In the genomic region with DNA sequence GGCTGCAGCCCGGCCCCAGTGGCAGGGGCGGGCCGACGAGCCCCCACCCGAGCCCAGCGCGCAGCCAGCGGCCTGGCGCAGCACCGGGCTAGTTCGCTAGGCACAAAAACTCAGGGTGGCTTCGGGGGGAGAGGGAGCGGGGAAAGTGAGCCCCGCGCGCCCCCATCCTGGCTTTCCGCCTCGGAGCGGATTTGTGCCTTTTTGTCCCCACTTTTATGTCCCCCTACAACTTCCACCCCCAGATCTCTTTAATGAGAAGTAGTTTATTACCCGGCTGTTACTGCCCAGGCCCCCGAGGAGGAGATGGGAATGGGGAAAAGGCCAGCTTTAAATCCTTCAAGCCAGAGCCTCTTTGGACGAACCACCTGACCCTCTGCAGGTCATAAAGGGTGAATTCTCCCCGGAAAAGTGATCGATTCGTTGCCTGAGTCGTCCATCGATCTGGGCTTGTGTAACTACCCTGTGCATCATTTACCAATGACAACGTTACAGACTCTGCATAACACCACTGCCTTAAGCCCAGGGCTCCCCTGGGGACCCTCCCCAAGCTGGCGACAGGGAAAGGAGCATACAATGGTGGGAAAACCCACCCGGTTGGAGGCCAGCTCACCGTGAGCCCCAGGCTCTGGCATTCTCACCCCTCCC, we compare ENCODE assay signal across 8 cellular contexts. TPM values are rescaled to one million over a fixed set of nuclear protein-coding genes. Genes with fewer than 3 reads are reported as not detected.
DNase-seq lines count a peak whose midpoint lies in the region; ATAC-seq, FAIRE-seq and TF ChIP-seq lines count a peak whose summit lies in the region.

No MANE protein-coding gene starts in this region.

- H3K4me1 Mint-ChIP-seq in activated naive CD4-positive, alpha-beta T cell treated with anti-CD3 and anti-CD28 coated beads, Interleukin-2, amount 10 ng/mL, durations not matched to agents 7 days and 5 days, result peaks cover 17% of the 10 kb centered on the region
- H3K4me1 Mint-ChIP-seq in dendritic cell treated with granulocyte-macrophage colony-stimulating factor and Interleukin-4, amounts not matched to agents 40 ng/mL and 50 ng/mL, for 4 days (ENCODE audit: low read depth), result peaks cover 47% of the 10 kb centered on the region

- H3K9me3 Mint-ChIP-seq in activated naive CD4-positive, alpha-beta T cell treated with anti-CD3 and anti-CD28 coated beads, Interleukin-2, amount 10 ng/mL, durations not matched to agents 7 days and 5 days, result no peaks in the 10 kb centered on the region
- no peaks in the 10 kb centered on the region for H3K9me3 Mint-ChIP-seq in dendritic cell treated with granulocyte-macrophage colony-stimulating factor and Interleukin-4, amounts not matched to agents 40 ng/mL and 50 ng/mL, for 4 days

- H3K4me3 Mint-ChIP-seq in activated naive CD4-positive, alpha-beta T cell treated with anti-CD3 and anti-CD28 coated beads, Interleukin-2, amount 10 ng/mL, durations not matched to agents 7 days and 5 days, result peak overlapping the region; percentile 50
- H3K4me3 Mint-ChIP-seq in dendritic cell treated with granulocyte-macrophage colony-stimulating factor and Interleukin-4, amounts not matched to agents 40 ng/mL and 50 ng/mL, for 4 days, result peak overlapping the region; percentile 39

- ATAC-seq in upper lobe of left lung (ENCODE audit: low FRiP score in 2 of 2), result no peak

- H3K27ac ChIP-seq in upper lobe of left lung (peak overlapping the region; percentile 41 to 83 (median 71)), kidney (ENCODE audit: low read depth in 2 of 2, low read length in 2 of 2) (no peak overlapping the region)

- intact Hi-C loops in dendritic cell treated with granulocyte-macrophage colony-stimulating factor and Interleukin-4, amounts not matched to agents 40 ng/mL and 50 ng/mL, for 4 days (cut with micrococcal nuclease), result no loop called here
- intact Hi-C loops in kidney (cut with DNase I), result no loop called here

- H3K27ac Mint-ChIP-seq in activated naive CD4-positive, alpha-beta T cell treated with anti-CD3 and anti-CD28 coated beads, Interleukin-2, amount 10 ng/mL, durations not matched to agents 7 days and 5 days, result no peak overlapping the region
- H3K27ac Mint-ChIP-seq in dendritic cell treated with granulocyte-macrophage colony-stimulating factor and Interleukin-4, amounts not matched to agents 40 ng/mL and 50 ng/mL, for 4 days, result no peak overlapping the region

- H3K27me3 Mint-ChIP-seq in activated naive CD4-positive, alpha-beta T cell treated with anti-CD3 and anti-CD28 coated beads, Interleukin-2, amount 10 ng/mL, durations not matched to agents 7 days and 5 days, result peaks cover 88% of the 10 kb centered on the region
- H3K27me3 Mint-ChIP-seq in dendritic cell treated with granulocyte-macrophage colony-stimulating factor and Interleukin-4, amounts not matched to agents 40 ng/mL and 50 ng/mL, for 4 days, result peaks cover 47% of the 10 kb centered on the region

- no peaks in the 10 kb centered on the region for H3K9me3 ChIP-seq in mucosa of stomach (ENCODE audit: control insufficient read depth, low read length)
- H3K9me3 ChIP-seq in upper lobe of left lung, result no peaks in the 10 kb centered on the region
- H3K9me3 ChIP-seq in kidney (ENCODE audit: control insufficient read depth in 1 of 2, low read length in 2 of 2), result no peaks in the 10 kb centered on the region

- H3K36me3 ChIP-seq in mucosa of stomach (ENCODE audit: control insufficient read depth, insufficient read depth, low read length) (no peaks in the 10 kb centered on the region), upper lobe of left lung (no peaks in the 10 kb centered on the region), kidney (ENCODE audit: control insufficient read depth in 1 of 2, insufficient read depth in 2 of 2, low read length in 2 of 2) (no peaks in the 10 kb centered on the region)

- CTCF ChIA-PET in activated naive CD4-positive, alpha-beta T cell treated with anti-CD3 and anti-CD28 coated beads, Interleukin-2, amount 10 ng/mL, durations not matched to agents 7 days and 5 days (lab: Charles Lee), result interaction anchor here (0.7 to 3.5 kb wide), 7 partner anchors 14 to 143 kb away, joined by 3 to 74 read pairs (median 4); no protein-coding TSS in a partner anchor

- H3K36me3 Mint-ChIP-seq in activated naive CD4-positive, alpha-beta T cell treated with anti-CD3 and anti-CD28 coated beads, Interleukin-2, amount 10 ng/mL, durations not matched to agents 7 days and 5 days, result peaks cover 3% of the 10 kb centered on the region
- H3K36me3 Mint-ChIP-seq in dendritic cell treated with granulocyte-macrophage colony-stimulating factor and Interleukin-4, amounts not matched to agents 40 ng/mL and 50 ng/mL, for 4 days (ENCODE audit: low read depth), result no peaks in the 10 kb centered on the region

- TF ChIP-seq CTCF in upper lobe of left lung (IDR thresholded peaks at IDR 0.05) (no peak), kidney (IDR thresholded peaks at IDR 0.05; ENCODE audit: borderline replicate concordance, extremely low read depth, insufficient read depth) (no peak)

- 14 to 20% methylated on average over 18 to 28 of the region's 31 CpGs for WGBS in upper lobe of left lung, 2 donors

- H3K27me3 ChIP-seq in mucosa of stomach (ENCODE audit: control insufficient read depth, insufficient read depth, low read length) (no peaks in the 10 kb centered on the region), upper lobe of left lung (peaks cover 0 to 9% (median 0%) of the 10 kb centered on the region in 4 donors)

- H3K4me1 ChIP-seq in mucosa of stomach (ENCODE audit: control insufficient read depth, insufficient read depth, low read length) (peaks cover 55% of the 10 kb centered on the region), upper lobe of left lung (peaks cover 46 to 64% (median 49%) of the 10 kb centered on the region in 4 donors), kidney (ENCODE audit: control insufficient read depth in 1 of 2, insufficient read depth in 1 of 2, low read depth in 1 of 2, low read length in 2 of 2) (peaks cover 0 to 14% of the 10 kb centered on the region in 2 donors)

- DNase-seq in activated naive CD4-positive, alpha-beta T cell treated with anti-CD3 and anti-CD28 coated beads, Interleukin-2, amount 10 ng/mL, durations not matched to agents 7 days and 5 days, result no peak
- DNase-seq in activated naive CD4-positive, alpha-beta T cell (lab: John Stamatoyannopoulos, UW), result no peak
- DNase-seq in upper lobe of left lung, result no peak
- DNase-seq in frontal cortex (ENCODE audit: low spot score in 2 of 2), result no peak
- no peak for DNase-seq in kidney
- no peak for DNase-seq in GDM1 (lab: John Stamatoyannopoulos, UW)

- no peak for TF ChIP-seq POLR2A in upper lobe of left lung (IDR thresholded peaks at IDR 0.05)

- no peak for FAIRE-seq in frontal cortex (lab: Jason Lieb, UNC)
- FAIRE-seq in kidney (lab: Jason Lieb, UNC), result no peak

- H3K4me3 ChIP-seq in mucosa of stomach (ENCODE audit: low read length) (no peak overlapping the region), upper lobe of left lung (peak overlapping the region; percentile 17 to 72 (median 70)), kidney (ENCODE audit: low read length in 2 of 2) (no peak overlapping the region)

- H3K9ac ChIP-seq in mucosa of stomach (ENCODE audit: low read length) (peak overlapping the region; percentile 80), kidney (ENCODE audit: low read length in 2 of 2) (no peak overlapping the region)

- TF ChIP-seq EP300 in upper lobe of left lung (IDR thresholded peaks at IDR 0.05), result no peak

RNA-seq across cellular contexts. Expression of gene SH3PXD2A, which starts 0.6 kb away (rescaled TPM):
- 10 to 100 TPM; 19.6 to 42.2 (median 30.8) TPM for total RNA-seq in upper lobe of left lung
- total RNA-seq in frontal cortex, result 6.1 TPM
- 20.1 TPM for total RNA-seq in kidney
- 2.4 TPM for polyA plus RNA-seq in kidney (ENCODE audit: insufficient read depth, low read depth, low replicate concordance)

Comparison
In these comparisons a context has a peak if more than half of its experiments do, and no peak if none do; other contexts are left out.
1. H3K4me3 ChIP-seq: peak in upper lobe of left lung (4 of 4); none in mucosa of stomach (single experiment) and kidney (0 of 2).
2. H3K27ac ChIP-seq: peak in upper lobe of left lung (4 of 4); none in kidney (0 of 2).